Comparison of ENCODE assay signal across 11 cellular contexts in the genomic region with DNA sequence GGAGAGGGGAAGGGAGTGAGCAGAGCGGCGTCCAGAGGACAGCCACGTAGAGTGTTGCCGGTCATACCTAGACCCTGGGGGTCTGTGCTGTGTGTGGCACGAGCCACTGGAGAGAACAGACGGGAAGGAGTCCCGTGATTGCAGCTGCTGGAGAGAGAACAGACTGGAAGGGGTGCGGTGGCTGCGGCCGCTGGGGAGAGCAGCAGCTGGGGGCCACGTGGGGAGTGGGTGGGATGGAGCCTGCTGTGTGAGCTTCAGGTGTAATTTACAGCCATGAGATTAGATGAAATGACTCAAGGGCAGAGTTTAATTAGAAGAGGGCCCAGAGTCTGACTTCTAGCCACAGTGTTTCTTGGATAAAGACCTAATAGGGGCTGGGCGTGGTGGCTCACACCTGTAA. TPM values are rescaled to one million over a fixed set of nuclear protein-coding genes. Genes with fewer than 3 reads are reported as not detected.
"Had no signal": no experiment of that assay in that cellular context is flagged by ENCODE, and none has a peak within 500 bp of the region (broad histone marks: within the 10 kb centered on the region; RNA-seq: fewer than 3 reads in every experiment).

No MANE protein-coding gene starts in this region.

RNA-seq across cellular contexts. Expression of a gene that starts 4.6 kb away (rescaled TPM):
- total RNA-seq: hepatocyte, kidney epithelial cell, left cardiac atrium, left lobe of liver, left ventricle myocardium inferior, left ventricle myocardium superior, mammary epithelial cell, mesenteric fat pad had no signal
- polyA plus RNA-seq: hepatocyte; immature natural killer cell; keratinocyte; mammary epithelial cell; naive thymus-derived CD4-positive, alpha-beta T cell had no signal
